1 cellular context compared by ENCODE assay signal in genomic region chr17:9842057-9842758, GRCh38.
TF ChIP-seq lines count a peak whose summit lies in the region.

No MANE protein-coding gene starts in this region.

TF ChIP-seq in HepG2, 621 proteins besides CTCF, POLR2A, EP300 and RAD21:
- TF ChIP-seq PPARG (CRISPR knock-in tag; conservative IDR thresholded peaks at IDR 0.05), result peak; percentile 98
- TF ChIP-seq ZNF263 (CRISPR knock-in tag; IDR thresholded peaks at IDR 0.05), result 0 out of 2 replicates have a peak, but pooled peaks have one; percentile 19
- TF ChIP-seq SOX13 (IDR thresholded peaks at IDR 0.05), result no peak
- no peak for TF ChIP-seq SOX13 (CRISPR knock-in tag; conservative IDR thresholded peaks at IDR 0.05 in 1 of 2, IDR thresholded peaks at IDR 0.05 in 1 of 2)
- no peak for TF ChIP-seq KLF9 (CRISPR knock-in tag; IDR thresholded peaks at IDR 0.05; ENCODE audit: low read depth)
- no peak for TF ChIP-seq ZBTB34 (CRISPR knock-in tag; IDR thresholded peaks at IDR 0.05)
- no peak for TF ChIP-seq NKX3-1 (CRISPR knock-in tag; IDR thresholded peaks at IDR 0.05)
- TF ChIP-seq RXRA (CRISPR knock-in tag; IDR thresholded peaks at IDR 0.05), result peak; percentile 30; the same call in 1 of the 2 replicates
- 0 out of 2 replicates have a peak, but pooled peaks have one; percentile 28 for TF ChIP-seq ZFY (CRISPR knock-in tag; IDR thresholded peaks at IDR 0.05)
- TF ChIP-seq STAT5B (CRISPR knock-in tag; IDR thresholded peaks at IDR 0.05), result no peak
- TF ChIP-seq ZNF687 (CRISPR knock-in tag; IDR thresholded peaks at IDR 0.05), result peak; percentile 19; the same call in 1 of the 2 replicates
- peak; percentile 76 for TF ChIP-seq FOXA3 (CRISPR knock-in tag; IDR thresholded peaks at IDR 0.05)
- no peak for TF ChIP-seq ZBTB7A (CRISPR knock-in tag; IDR thresholded peaks at IDR 0.05)
- no peak for TF ChIP-seq ZNF770 (CRISPR knock-in tag; IDR thresholded peaks at IDR 0.05)
- TF ChIP-seq RXRB (CRISPR knock-in tag; IDR thresholded peaks at IDR 0.05; ENCODE audit: borderline replicate concordance), result peak; percentile 89
- no peak for TF ChIP-seq FOXK1 (CRISPR knock-in tag; IDR thresholded peaks at IDR 0.05; ENCODE audit: borderline replicate concordance, low read depth)
- peak; percentile 51 for TF ChIP-seq ZFX (CRISPR knock-in tag; IDR thresholded peaks at IDR 0.05; ENCODE audit: low read depth)
- no peak for TF ChIP-seq MTERF4 (CRISPR knock-in tag; IDR thresholded peaks at IDR 0.05)
- TF ChIP-seq ZNF292 (CRISPR knock-in tag; IDR thresholded peaks at IDR 0.05; ENCODE audit: borderline replicate concordance, low read depth), result peak; percentile 29; the same call in 1 of the 2 replicates
- TF ChIP-seq SMAD9 (CRISPR knock-in tag; IDR thresholded peaks at IDR 0.05), result no peak
- peak; percentile 97 for TF ChIP-seq ZNF317 (CRISPR knock-in tag; IDR thresholded peaks at IDR 0.05)
- no peak for TF ChIP-seq ZNF660 (CRISPR knock-in tag; IDR thresholded peaks at IDR 0.05; ENCODE audit: borderline replicate concordance, low read depth)
- TF ChIP-seq ZBTB10 (CRISPR knock-in tag; IDR thresholded peaks at IDR 0.05; ENCODE audit: borderline replicate concordance), result no peak
- TF ChIP-seq ZNF577 (CRISPR knock-in tag; IDR thresholded peaks at IDR 0.05; ENCODE audit: borderline replicate concordance, low read depth), result no peak
- no peak for TF ChIP-seq FOXA1 (IDR thresholded peaks at IDR 0.05)
- TF ChIP-seq FOXA1 (CRISPR knock-in tag; IDR thresholded peaks at IDR 0.05), result peak; percentile 73
- peak; percentile 31; the same call in 1 of the 2 replicates for TF ChIP-seq PAXIP1 (CRISPR knock-in tag; conservative IDR thresholded peaks at IDR 0.05)
- no peak for TF ChIP-seq ZNF101 (CRISPR knock-in tag; IDR thresholded peaks at IDR 0.05; ENCODE audit: borderline replicate concordance, low read depth)
- no peak for TF ChIP-seq MAF1 (CRISPR knock-in tag; IDR thresholded peaks at IDR 0.05; ENCODE audit: borderline replicate concordance)
